ENCODE assay signal across 23 cellular contexts in genomic region chr18:44609210-44609941, GRCh38.
DNase-seq lines count a peak whose midpoint lies in the region; ATAC-seq, FAIRE-seq and TF ChIP-seq lines count a peak whose summit lies in the region.
"Had no signal": no experiment of that assay in that cellular context is flagged by ENCODE, and none has a peak within 500 bp of the region (broad histone marks: within the 10 kb centered on the region; RNA-seq: fewer than 3 reads in every experiment).

No MANE protein-coding gene starts in this region.

- H3K79me2 ChIP-seq in mammary epithelial cell (ENCODE audit: insufficient read depth, low read length) = no peaks in the 10 kb centered on the region

- H3K27ac ChIP-seq in mammary epithelial cell (ENCODE audit: insufficient read depth, low read depth, low read length) = no peak overlapping the region
- H3K27ac ChIP-seq: HL-60, SJCRH30 had no signal

- no peak overlapping the region for H3K9ac ChIP-seq in mammary epithelial cell (ENCODE audit: insufficient read depth, low read length)

- no TSS peak for BruUV-seq in mammary epithelial cell (replicated peaks; lab: Mats Ljungman, UMichigan)

- H3K27me3 ChIP-seq in mammary epithelial cell (ENCODE audit: insufficient read depth, low read length) = no peaks in the 10 kb centered on the region
- H3K27me3 ChIP-seq: SJCRH30 had no signal

- no peaks in the 10 kb centered on the region for H3K36me3 ChIP-seq in mammary epithelial cell (ENCODE audit: insufficient read depth, low read length)
- H3K36me3 ChIP-seq: HAP-1, SJCRH30 had no signal

- ATAC-seq in GM19035 (IDR thresholded peaks at IDR 0.05; ENCODE audit: unreplicated experiment) (no peak), GM21528 (IDR thresholded peaks at IDR 0.05; ENCODE audit: low FRiP score, unreplicated experiment) (no peak)
- ATAC-seq: GM23338, HepG2, K562, Panc1 had no signal

- DNase-seq in EL (peak; percentile 30), NCI-H2171 (lab: John Stamatoyannopoulos, UW) (peak; percentile 52), mammary epithelial cell (peak; percentile 31), myocyte (ENCODE audit: low read depth) (peak; percentile 37), D721Med (ENCODE audit: insufficient read length, low spot score) (no peak), NCI-H345 treated with DMSO at 0.1 percent for 48 hours (lab: John Stamatoyannopoulos, UW; ENCODE audit: unreplicated experiment) (no peak)
- DNase-seq: CD4-positive, CD25-positive, alpha-beta regulatory T cell; GF-D8; NCI-H1092 treated with DMSO at 0.1 percent for 48 hours; NCI-H146; NCI-H2029; NCI-H510A; NCI-H82; SJCRH30; T-helper 1 cell had no signal

- no peak overlapping the region for H3K4me3 ChIP-seq in mammary epithelial cell (replicated peaks in 1 of 3; ENCODE audit: insufficient read depth in 1 of 3, low read depth in 2 of 3, low read length in 3 of 3)
- H3K4me3 ChIP-seq: GM23338, HAP-1, K562, SJCRH30 had no signal

- no peak for FAIRE-seq in D721Med (lab: Jason Lieb, UNC)
- FAIRE-seq: HepG2, K562 had no signal

- H3K9me3 ChIP-seq in mammary epithelial cell (replicated peaks; ENCODE audit: insufficient read depth, low read length) = no peaks in the 10 kb centered on the region
- H3K9me3 ChIP-seq: HAP-1, SJCRH30 had no signal

- H3K4me2 ChIP-seq in mammary epithelial cell (ENCODE audit: insufficient read depth, low read depth, low read length) = no peak overlapping the region
- H3K4me2 ChIP-seq: GM23338 had no signal

- H4K20me1 ChIP-seq in mammary epithelial cell (ENCODE audit: insufficient read depth, low read length) = no peaks in the 10 kb centered on the region

- no peak for TF ChIP-seq CTCF in mammary epithelial cell (conservative IDR thresholded peaks at IDR 0.05 in 1 of 2, IDR thresholded peaks at IDR 0.05 in 1 of 2; ENCODE audit: extremely low read depth in 1 of 2, insufficient read depth in 1 of 2, low read depth in 1 of 2, low read length in 2 of 2)
- no peak for TF ChIP-seq CTCF in D721Med (IDR thresholded peaks at IDR 0.05; ENCODE audit: insufficient read depth, missing control alignments)

- peaks cover 11% of the 10 kb centered on the region for H3K4me1 ChIP-seq in mammary epithelial cell (ENCODE audit: insufficient read depth, low read length)
- H3K4me1 ChIP-seq: HAP-1, SJCRH30 had no signal

- in situ Hi-C loops in mammary epithelial cell (cut with MboI; ENCODE audit: low sequenced_read_pairs in 2 of 2) = no loop called here

- CTCF ChIA-PET in mammary epithelial cell (lab: Charles Lee; ENCODE audit: low non-redundant PET) = no interaction called here

- H2AFZ ChIP-seq in mammary epithelial cell (ENCODE audit: low read depth, low read length) = no peak overlapping the region
- H2AFZ ChIP-seq: GM23338 had no signal

- dilution Hi-C loops in mammary epithelial cell (cut with HindIII; ENCODE audit: low sequenced_read_pairs) = no loop called here

- intact Hi-C loops in mammary epithelial cell (cut with micrococcal nuclease) = no loop called here

- 13% methylated on average over 2 of the region's 2 CpGs for WGBS in mammary epithelial cell (ENCODE audit: low coverage, missing lambda C conversion rate)

Comparison
In these comparisons a context has a peak if more than half of its experiments do, and no peak if none do; other contexts are left out.
1. DNase-seq: peak in EL (single experiment), NCI-H2171 (single experiment), mammary epithelial cell (single experiment) and myocyte (single experiment); none in D721Med (single experiment) and NCI-H345 treated with DMSO at 0.1 percent for 48 hours (single experiment).